17 cellular contexts compared by ENCODE assay signal in the genomic region with DNA sequence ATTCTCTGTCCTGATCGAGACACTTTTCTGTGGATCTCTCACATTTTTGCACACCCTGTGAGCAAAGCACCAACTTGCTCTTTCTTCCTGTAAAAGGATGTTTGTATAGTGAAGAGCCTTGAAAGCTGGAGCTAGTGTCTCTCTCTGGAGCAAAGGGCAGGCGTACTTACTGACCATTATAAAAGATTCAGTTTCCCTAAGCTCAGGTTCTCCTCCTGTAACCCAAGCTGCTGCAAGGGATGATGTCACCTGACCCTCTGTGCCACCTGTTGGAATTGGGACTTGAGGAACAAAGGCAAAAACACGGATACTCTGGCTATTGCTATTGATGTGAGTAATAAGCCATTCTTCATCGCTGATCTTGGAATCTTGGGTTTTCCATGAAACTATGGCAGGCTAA. TPM values are rescaled to one million over a fixed set of nuclear protein-coding genes. Genes with fewer than 3 reads are reported as not detected.
DNase-seq lines count a peak whose midpoint lies in the region; TF ChIP-seq lines count a peak whose summit lies in the region.
"Had no signal": no experiment of that assay in that cellular context is flagged by ENCODE, and none has a peak within 500 bp of the region (broad histone marks: within the 10 kb centered on the region; RNA-seq: fewer than 3 reads in every experiment).

No MANE protein-coding gene starts in this region.

- H3K4me3 Mint-ChIP-seq in activated naive CD8-positive, alpha-beta T cell treated with anti-CD3 and anti-CD28 coated beads for 36 hours, result no peak overlapping the region
- H3K4me3 Mint-ChIP-seq: T-cell had no signal

- no peaks in the 10 kb centered on the region for H3K27me3 Mint-ChIP-seq in activated naive CD8-positive, alpha-beta T cell treated with anti-CD3 and anti-CD28 coated beads for 36 hours
- H3K27me3 Mint-ChIP-seq: T-cell had no signal

- H3K36me3 Mint-ChIP-seq in activated naive CD8-positive, alpha-beta T cell treated with anti-CD3 and anti-CD28 coated beads for 36 hours, result peaks cover 1% of the 10 kb centered on the region
- H3K36me3 Mint-ChIP-seq: T-cell had no signal

- no peak overlapping the region for H3K27ac Mint-ChIP-seq in activated naive CD8-positive, alpha-beta T cell treated with anti-CD3 and anti-CD28 coated beads for 36 hours
- H3K27ac Mint-ChIP-seq: T-cell had no signal

- DNase-seq in NCI-H2107 treated with DMSO at 0.1 percent for 48 hours (lab: John Stamatoyannopoulos, UW; ENCODE audit: unreplicated experiment) (peak; percentile 59), NCI-H2107 (lab: John Stamatoyannopoulos, UW) (no peak), DMS53 treated with DMSO at 0.1 percent for 48 hours (lab: John Stamatoyannopoulos, UW; ENCODE audit: unreplicated experiment) (peak; percentile 50), NCI-H2171 treated with DMSO at 0.1 percent for 48 hours (lab: John Stamatoyannopoulos, UW) (peak; percentile 71), kidney tubule cell (ENCODE audit: low spot score) (peak; percentile 30), germinal center (ENCODE audit: low spot score) (no peak), HEK293T (ENCODE audit: extremely low spot score) (no peak)
- DNase-seq in activated naive CD8-positive, alpha-beta T cell treated with anti-CD3 and anti-CD28 coated beads for 36 hours, result no peak
- DNase-seq: C1 segment of cervical spinal cord, COR-L47, GM23248, MG63, NCI-H1105, NCI-H1694 treated with DMSO at 0.1 percent for 48 hours, NCI-H226, OCI-M1, T-cell had no signal

- CTCF ChIA-PET in HEK293T (lab: Yijun Ruan, JAX), result no interaction called here

- no peaks in the 10 kb centered on the region for H3K4me1 Mint-ChIP-seq in activated naive CD8-positive, alpha-beta T cell treated with anti-CD3 and anti-CD28 coated beads for 36 hours
- H3K4me1 Mint-ChIP-seq: T-cell had no signal

- no peaks in the 10 kb centered on the region for H3K9me3 Mint-ChIP-seq in activated naive CD8-positive, alpha-beta T cell treated with anti-CD3 and anti-CD28 coated beads for 36 hours
- H3K9me3 Mint-ChIP-seq: T-cell had no signal

- POLR2A ChIA-PET in HEK293T (lab: Yijun Ruan, JAX), result no interaction called here

TF ChIP-seq in HEK293T, 16 proteins besides CTCF, POLR2A, EP300 and RAD21:
- TF ChIP-seq NFRKB (IDR thresholded peaks at IDR 0.05), result no peak
- no peak for TF ChIP-seq LEF1 (IDR thresholded peaks at IDR 0.05; ENCODE audit: borderline replicate concordance)
- TF ChIP-seq ELF4 (IDR thresholded peaks at IDR 0.05), result no peak
- TF ChIP-seq SUZ12 (IDR thresholded peaks at IDR 0.05), result no peak
- TF ChIP-seq FOXK2 (IDR thresholded peaks at IDR 0.05), result no peak
- TF ChIP-seq L3MBTL2 (conservative IDR thresholded peaks at IDR 0.05), result no peak
- TF ChIP-seq ZNF384 (IDR thresholded peaks at IDR 0.05), result no peak
- no peak for TF ChIP-seq HDGF (IDR thresholded peaks at IDR 0.05; ENCODE audit: borderline replicate concordance)
- TF ChIP-seq FOXA1 (IDR thresholded peaks at IDR 0.05), result no peak
- no peak for TF ChIP-seq ARNT (IDR thresholded peaks at IDR 0.05)
- no peak for TF ChIP-seq FOXM1 (IDR thresholded peaks at IDR 0.05; ENCODE audit: borderline replicate concordance)
- TF ChIP-seq, protein P1, sequence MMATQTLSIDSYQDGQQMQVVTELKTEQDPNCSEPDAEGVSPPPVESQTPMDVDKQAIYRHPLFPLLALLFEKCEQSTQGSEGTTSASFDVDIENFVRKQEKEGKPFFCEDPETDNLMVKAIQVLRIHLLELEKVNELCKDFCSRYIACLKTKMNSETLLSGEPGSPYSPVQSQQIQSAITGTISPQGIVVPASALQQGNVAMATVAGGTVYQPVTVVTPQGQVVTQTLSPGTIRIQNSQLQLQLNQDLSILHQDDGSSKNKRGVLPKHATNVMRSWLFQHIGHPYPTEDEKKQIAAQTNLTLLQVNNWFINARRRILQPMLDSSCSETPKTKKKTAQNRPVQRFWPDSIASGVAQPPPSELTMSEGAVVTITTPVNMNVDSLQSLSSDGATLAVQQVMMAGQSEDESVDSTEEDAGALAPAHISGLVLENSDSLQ (IDR thresholded peaks at IDR 0.05), result no peak

RNA-seq across cellular contexts. Expression of a gene that starts 52.6 kb away (rescaled TPM):
- 10 to 100 TPM; 14.5 to 15.7 TPM for total RNA-seq in activated naive CD8-positive, alpha-beta T cell treated with anti-CD3 and anti-CD28 coated beads for 36 hours

Comparison
In these comparisons a context has a peak if more than half of its experiments do, and no peak if none do; other contexts are left out.
1. DNase-seq: peak in NCI-H2107 treated with DMSO at 0.1 percent for 48 hours (single experiment), DMS53 treated with DMSO at 0.1 percent for 48 hours (single experiment), NCI-H2171 treated with DMSO at 0.1 percent for 48 hours (single experiment) and kidney tubule cell (single experiment); none in NCI-H2107 (single experiment), germinal center (single experiment), activated naive CD8-positive, alpha-beta T cell treated with anti-CD3 and anti-CD28 coated beads for 36 hours (single experiment) and HEK293T (single experiment).